ENCODE assay signal across 7 cellular contexts in genomic region chr2:187547353-187547979, GRCh38. TPM values are rescaled to one million over a fixed set of nuclear protein-coding genes. Genes with fewer than 3 reads are reported as not detected.
DNase-seq lines count a peak whose midpoint lies in the region; ATAC-seq, FAIRE-seq and TF ChIP-seq lines count a peak whose summit lies in the region.

No MANE protein-coding gene starts in this region.

- H3K79me2 ChIP-seq in hepatocyte, result peaks cover 49% of the 10 kb centered on the region

- ATAC-seq in upper lobe of right lung (peak; percentile 82), HG02642 (IDR thresholded peaks at IDR 0.05; ENCODE audit: poor library complexity, unreplicated experiment) (no peak)

- H3K27ac Mint-ChIP-seq in activated T-helper 1 cell treated with anti-CD3 and anti-CD28 coated beads, Interleukin-12 subunit alpha, Interleukin-12 subunit beta, Interleukin-2, Interleukin-4 antibody, amounts not matched to agents 30 ng/mL and 10 ng/mL and 1 ng/mL, durations not matched to agents 14 hours and 24 hours and 36 hours, result no peak overlapping the region

- no peaks in the 10 kb centered on the region for H3K36me3 Mint-ChIP-seq in activated T-helper 1 cell treated with anti-CD3 and anti-CD28 coated beads, Interleukin-12 subunit alpha, Interleukin-12 subunit beta, Interleukin-2, Interleukin-4 antibody, amounts not matched to agents 30 ng/mL and 10 ng/mL and 1 ng/mL, durations not matched to agents 14 hours and 24 hours and 36 hours (ENCODE audit: low read depth)

- H3K27ac ChIP-seq in adrenal gland (no peak overlapping the region), hepatocyte (peak overlapping the region; percentile 87), upper lobe of right lung (peak overlapping the region; percentile 81)

- H3K4me3 ChIP-seq in adrenal gland, result no peak overlapping the region
- H3K4me3 ChIP-seq in hepatocyte, result no peak overlapping the region
- H3K4me3 ChIP-seq in upper lobe of right lung, result no peak overlapping the region

- no peaks in the 10 kb centered on the region for H3K9me3 Mint-ChIP-seq in activated T-helper 1 cell treated with anti-CD3 and anti-CD28 coated beads, Interleukin-12 subunit alpha, Interleukin-12 subunit beta, Interleukin-2, Interleukin-4 antibody, amounts not matched to agents 30 ng/mL and 10 ng/mL and 1 ng/mL, durations not matched to agents 14 hours and 24 hours and 36 hours

- H4K20me1 ChIP-seq in hepatocyte (ENCODE audit: insufficient read depth, poor library complexity, severe bottlenecking), result no peaks in the 10 kb centered on the region

- peaks cover 10% of the 10 kb centered on the region for H3K27me3 Mint-ChIP-seq in activated T-helper 1 cell treated with anti-CD3 and anti-CD28 coated beads, Interleukin-12 subunit alpha, Interleukin-12 subunit beta, Interleukin-2, Interleukin-4 antibody, amounts not matched to agents 30 ng/mL and 10 ng/mL and 1 ng/mL, durations not matched to agents 14 hours and 24 hours and 36 hours (ENCODE audit: insufficient read depth)

- TF ChIP-seq POLR2A in adrenal gland (IDR thresholded peaks at IDR 0.05), result no peak

- H3K27me3 ChIP-seq in adrenal gland (no peaks in the 10 kb centered on the region), hepatocyte (no peaks in the 10 kb centered on the region), upper lobe of right lung (no peaks in the 10 kb centered on the region)

- no peaks in the 10 kb centered on the region for H3K4me1 Mint-ChIP-seq in activated T-helper 1 cell treated with anti-CD3 and anti-CD28 coated beads, Interleukin-12 subunit alpha, Interleukin-12 subunit beta, Interleukin-2, Interleukin-4 antibody, amounts not matched to agents 30 ng/mL and 10 ng/mL and 1 ng/mL, durations not matched to agents 14 hours and 24 hours and 36 hours (ENCODE audit: low read depth)

- DNase-seq in HT1080 (ENCODE audit: low read depth), result peak; percentile 91
- DNase-seq in adrenal gland, result peak in 6 of 7 donors; percentile 29 to 67 (median 39)
- DNase-seq in hepatocyte (ENCODE audit: low spot score), result peak; percentile 78
- DNase-seq in upper lobe of right lung, result no peak
- no peak for DNase-seq in activated T-helper 1 cell treated with anti-CD3 and anti-CD28 coated beads, Interleukin-12 subunit alpha, Interleukin-12 subunit beta, Interleukin-2, Interleukin-4 antibody, amounts not matched to agents 30 ng/mL and 10 ng/mL and 1 ng/mL, durations not matched to agents 14 hours and 24 hours and 36 hours (ENCODE audit: low spot score)
- DNase-seq in GM19239 (ENCODE audit: insufficient read length, low spot score), result no peak

- H3K9me3 ChIP-seq in adrenal gland (replicated peaks in 1 of 3) (no peaks in the 10 kb centered on the region), hepatocyte (ENCODE audit: low read depth) (no peaks in the 10 kb centered on the region), upper lobe of right lung (no peaks in the 10 kb centered on the region)

- TF ChIP-seq CTCF in adrenal gland (IDR thresholded peaks at IDR 0.05), result no peak
- TF ChIP-seq CTCF in hepatocyte (IDR thresholded peaks at IDR 0.05; ENCODE audit: poor library complexity), result no peak
- TF ChIP-seq CTCF in upper lobe of right lung (IDR thresholded peaks at IDR 0.05), result no peak

- H3K4me3 Mint-ChIP-seq in activated T-helper 1 cell treated with anti-CD3 and anti-CD28 coated beads, Interleukin-12 subunit alpha, Interleukin-12 subunit beta, Interleukin-2, Interleukin-4 antibody, amounts not matched to agents 30 ng/mL and 10 ng/mL and 1 ng/mL, durations not matched to agents 14 hours and 24 hours and 36 hours, result no peak overlapping the region

- intact Hi-C loops in adrenal gland (cut with DNase I), result no loop called here
- intact Hi-C loops in upper lobe of right lung (cut with DNase I), result no loop called here
- intact Hi-C loops in activated T-helper 1 cell treated with anti-CD3 and anti-CD28 coated beads, Interleukin-12 subunit alpha, Interleukin-12 subunit beta, Interleukin-2, Interleukin-4 antibody, amounts not matched to agents 30 ng/mL and 10 ng/mL and 1 ng/mL, durations not matched to agents 14 hours and 24 hours and 36 hours (cut with micrococcal nuclease), result no loop called here

- H3K9me2 ChIP-seq in hepatocyte (replicated peaks; ENCODE audit: insufficient read depth), result no peaks in the 10 kb centered on the region

- no peak overlapping the region for H3K4me2 ChIP-seq in hepatocyte

- FAIRE-seq in GM19239 (lab: Jason Lieb, UNC), result no peak

- H2AFZ ChIP-seq in hepatocyte, result no peak overlapping the region

- peaks cover 0 to 15% of the 10 kb centered on the region in 2 donors for H3K4me1 ChIP-seq in adrenal gland (replicated peaks in 1 of 2)
- peaks cover 31% of the 10 kb centered on the region for H3K4me1 ChIP-seq in hepatocyte (ENCODE audit: insufficient read depth)
- H3K4me1 ChIP-seq in upper lobe of right lung, result peaks cover 48% of the 10 kb centered on the region

- 7 to 20% (median 14%) methylated on average over 2 of the region's 2 CpGs for WGBS in adrenal gland, 4 donors
- 10% methylated on average over 2 of the region's 2 CpGs for WGBS in hepatocyte (ENCODE audit: low lambda C conversion rate, missing lambda C conversion rate)

- H3K36me3 ChIP-seq in adrenal gland (replicated peaks in 1 of 2), result no peaks in the 10 kb centered on the region
- H3K36me3 ChIP-seq in hepatocyte (replicated peaks; ENCODE audit: insufficient read depth, low read depth), result no peaks in the 10 kb centered on the region
- H3K36me3 ChIP-seq in upper lobe of right lung, result peaks cover 21% of the 10 kb centered on the region

RNA-seq across cellular contexts. Expression of gene TFPI, which starts 6.8 kb away (rescaled TPM):
- 0.03 TPM in 1 of 2 replicates, not detected in the other for total RNA-seq in HT1080 (2014; rRNA removed; shearing (Covaris generic))
- polyA plus RNA-seq in HT1080 (2015; cell fraction: cytosol; rRNA removed), result 1.2 TPM in 2 replicates
- polyA plus RNA-seq in HT1080 (2015; cell fraction: nucleus; rRNA removed), result 1.9 and 2.1 TPM in 2 replicates
- total RNA-seq in adrenal gland (100 to 1,000 TPM in 1 of 8 donors, 10 to 100 TPM in 7; 29.6 to 104 (median 39.3) TPM), hepatocyte (104 and 122 TPM in 2 replicates), upper lobe of right lung (366 TPM)
- polyA plus RNA-seq in adrenal gland (10 to 100 TPM; 19.7 to 29.0 (median 25.1) TPM), hepatocyte (79.7 and 79.9 TPM in 2 replicates)
- 0.44 and 0.60 TPM in 2 replicates for total RNA-seq in activated T-helper 1 cell treated with anti-CD3 and anti-CD28 coated beads, Interleukin-12 subunit alpha, Interleukin-12 subunit beta, Interleukin-2, Interleukin-4 antibody, amounts not matched to agents 30 ng/mL and 10 ng/mL and 1 ng/mL, durations not matched to agents 14 hours and 24 hours and 36 hours

Comparison
In these comparisons a context has a peak if more than half of its experiments do, and no peak if none do; other contexts are left out.
1. DNase-seq: peak in HT1080 (single experiment), adrenal gland (6 of 7) and hepatocyte (single experiment); none in upper lobe of right lung (single experiment), activated T-helper 1 cell treated with anti-CD3 and anti-CD28 coated beads, Interleukin-12 subunit alpha, Interleukin-12 subunit beta, Interleukin-2, Interleukin-4 antibody, amounts not matched to agents 30 ng/mL and 10 ng/mL and 1 ng/mL, durations not matched to agents 14 hours and 24 hours and 36 hours (single experiment) and GM19239 (single experiment).
2. H3K27ac ChIP-seq: peak in hepatocyte (single experiment) and upper lobe of right lung (single experiment); none in adrenal gland (0 of 5).
3. RNA of gene TFPI, which starts 6.8 kb away (total RNA-seq): 366 TPM in upper lobe of right lung (single experiment), 104 to 122 TPM in hepatocyte and 29.6 to 104 TPM in adrenal gland; 0.44 to 0.60 TPM in activated T-helper 1 cell treated with anti-CD3 and anti-CD28 coated beads, Interleukin-12 subunit alpha, Interleukin-12 subunit beta, Interleukin-2, Interleukin-4 antibody, amounts not matched to agents 30 ng/mL and 10 ng/mL and 1 ng/mL, durations not matched to agents 14 hours and 24 hours and 36 hours and 0.03 TPM in HT1080; every median in the first group is over 10 times any median in the second.